In the genomic region with DNA sequence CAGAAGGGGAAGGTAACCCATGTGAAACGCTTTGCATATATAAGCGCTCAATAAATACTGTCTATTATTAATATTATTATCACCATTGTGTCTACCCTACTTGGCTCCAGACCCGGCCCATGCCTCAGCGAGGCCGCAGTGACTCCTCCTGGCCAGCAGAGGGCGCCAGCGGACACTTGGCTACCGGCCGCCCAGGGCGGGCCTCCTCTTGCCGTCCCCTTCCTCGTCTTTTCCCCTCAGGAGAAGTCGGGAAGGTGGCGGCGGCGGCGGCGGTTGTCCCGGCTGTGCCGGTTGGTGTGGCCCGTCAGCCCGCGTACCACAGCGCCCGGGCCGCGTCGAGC, we compare ENCODE assay signal across 1 cellular context.
TF ChIP-seq lines count a peak whose summit lies in the region.

A gene with protein sequence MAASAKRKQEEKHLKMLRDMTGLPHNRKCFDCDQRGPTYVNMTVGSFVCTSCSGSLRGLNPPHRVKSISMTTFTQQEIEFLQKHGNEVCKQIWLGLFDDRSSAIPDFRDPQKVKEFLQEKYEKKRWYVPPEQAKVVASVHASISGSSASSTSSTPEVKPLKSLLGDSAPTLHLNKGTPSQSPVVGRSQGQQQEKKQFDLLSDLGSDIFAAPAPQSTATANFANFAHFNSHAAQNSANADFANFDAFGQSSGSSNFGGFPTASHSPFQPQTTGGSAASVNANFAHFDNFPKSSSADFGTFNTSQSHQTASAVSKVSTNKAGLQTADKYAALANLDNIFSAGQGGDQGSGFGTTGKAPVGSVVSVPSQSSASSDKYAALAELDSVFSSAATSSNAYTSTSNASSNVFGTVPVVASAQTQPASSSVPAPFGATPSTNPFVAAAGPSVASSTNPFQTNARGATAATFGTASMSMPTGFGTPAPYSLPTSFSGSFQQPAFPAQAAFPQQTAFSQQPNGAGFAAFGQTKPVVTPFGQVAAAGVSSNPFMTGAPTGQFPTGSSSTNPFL (plus strand): TSS at position 233 of the 341 bp plus-strand sequence. CDS start 266 bp downstream, outside the sequence.

TF ChIP-seq in HepG2, 621 proteins besides CTCF, POLR2A, EP300 and RAD21 (continued from another document and continues in another):
- TF ChIP-seq RXRA (CRISPR knock-in tag; IDR thresholded peaks at IDR 0.05) (peak; percentile 49), CENPT (CRISPR knock-in tag; IDR thresholded peaks at IDR 0.05; ENCODE audit: low read depth) (0 out of 2 replicates have a peak, but pooled peaks have one; percentile 40), PHF5A (CRISPR knock-in tag; IDR thresholded peaks at IDR 0.05; ENCODE audit: low read depth, unreplicated experiment) (peak; percentile 47), ETV5 (CRISPR knock-in tag; IDR thresholded peaks at IDR 0.05; ENCODE audit: borderline replicate concordance) (peak; percentile 70; the same call in 1 of the 2 replicates), ZNF317 (CRISPR knock-in tag; IDR thresholded peaks at IDR 0.05) (0 out of 2 replicates have a peak, but pooled peaks have one; percentile 45), GFI1 (CRISPR knock-in tag; IDR thresholded peaks at IDR 0.05; ENCODE audit: borderline replicate concordance) (peak; percentile 42; the same call in 1 of the 2 replicates), POLR2AphosphoS5 (IDR thresholded peaks at IDR 0.05; ENCODE audit: low read depth, low read length) (peak; percentile 68), ZNF282 (IDR thresholded peaks at IDR 0.05; ENCODE audit: partially characterized antibody) (no peak), ZNF652 (CRISPR knock-in tag; IDR thresholded peaks at IDR 0.05; ENCODE audit: borderline replicate concordance, low read depth) (no peak), HMG20A (CRISPR knock-in tag; IDR thresholded peaks at IDR 0.05; ENCODE audit: borderline replicate concordance) (no peak), PTBP1 (IDR thresholded peaks at IDR 0.05; ENCODE audit: low read depth, low read length, poor library complexity, severe bottlenecking) (peak; percentile 59), MED13 (CRISPR knock-in tag; IDR thresholded peaks at IDR 0.05) (no peak), HDAC1 (CRISPR knock-in tag; IDR thresholded peaks at IDR 0.05) (peak; percentile 76), ZNF614 (CRISPR knock-in tag; IDR thresholded peaks at IDR 0.05; ENCODE audit: borderline replicate concordance) (peak; percentile 36; the same call in 1 of the 2 replicates), ZSCAN9 (CRISPR knock-in tag; IDR thresholded peaks at IDR 0.05; ENCODE audit: borderline replicate concordance) (peak; percentile 68; the same call in 1 of the 2 replicates), ZBTB38 (CRISPR knock-in tag; IDR thresholded peaks at IDR 0.05) (peak; percentile 61; the same call in 1 of the 2 replicates), ZNF234 (CRISPR knock-in tag; conservative IDR thresholded peaks at IDR 0.05) (no peak), KMT2A (CRISPR knock-in tag; IDR thresholded peaks at IDR 0.05) (peak; percentile 95), EEA1 (CRISPR knock-in tag; IDR thresholded peaks at IDR 0.05; ENCODE audit: borderline replicate concordance) (peak; percentile 61; the same call in 1 of the 2 replicates), ZFP36L2 (CRISPR knock-in tag; IDR thresholded peaks at IDR 0.05) (no peak), FOXA3 (CRISPR knock-in tag; IDR thresholded peaks at IDR 0.05) (0 out of 2 replicates have a peak, but pooled peaks have one; percentile 22), CHCHD3 (CRISPR knock-in tag; IDR thresholded peaks at IDR 0.05) (no peak), AGO2 (optimal IDR thresholded peaks at IDR 0.05; ENCODE audit: low read depth, low read length) (no peak), ZNF205 (CRISPR knock-in tag; IDR thresholded peaks at IDR 0.05) (peak; percentile 77), ZNF782 (CRISPR knock-in tag; IDR thresholded peaks at IDR 0.05; ENCODE audit: borderline replicate concordance) (peak; percentile 64; the same call in 1 of the 2 replicates), ZMAT3 (CRISPR knock-in tag; conservative IDR thresholded peaks at IDR 0.05) (peak; percentile 76), REPIN1 (CRISPR knock-in tag; IDR thresholded peaks at IDR 0.05; ENCODE audit: borderline replicate concordance, low read depth) (peak; percentile 97), ZNF75D (CRISPR knock-in tag; IDR thresholded peaks at IDR 0.05; ENCODE audit: borderline replicate concordance) (no peak)
- TF ChIP-seq, protein P1, sequence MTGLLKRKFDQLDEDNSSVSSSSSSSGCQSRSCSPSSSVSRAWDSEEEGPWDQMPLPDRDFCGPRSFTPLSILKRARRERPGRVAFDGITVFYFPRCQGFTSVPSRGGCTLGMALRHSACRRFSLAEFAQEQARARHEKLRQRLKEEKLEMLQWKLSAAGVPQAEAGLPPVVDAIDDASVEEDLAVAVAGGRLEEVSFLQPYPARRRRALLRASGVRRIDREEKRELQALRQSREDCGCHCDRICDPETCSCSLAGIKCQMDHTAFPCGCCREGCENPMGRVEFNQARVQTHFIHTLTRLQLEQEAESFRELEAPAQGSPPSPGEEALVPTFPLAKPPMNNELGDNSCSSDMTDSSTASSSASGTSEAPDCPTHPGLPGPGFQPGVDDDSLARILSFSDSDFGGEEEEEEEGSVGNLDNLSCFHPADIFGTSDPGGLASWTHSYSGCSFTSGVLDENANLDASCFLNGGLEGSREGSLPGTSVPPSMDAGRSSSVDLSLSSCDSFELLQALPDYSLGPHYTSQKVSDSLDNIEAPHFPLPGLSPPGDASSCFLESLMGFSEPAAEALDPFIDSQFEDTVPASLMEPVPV (CRISPR knock-in tag; IDR thresholded peaks at IDR 0.05): peak; percentile 74; the same call in 1 of the 2 replicates
- TF ChIP-seq, protein P2, sequence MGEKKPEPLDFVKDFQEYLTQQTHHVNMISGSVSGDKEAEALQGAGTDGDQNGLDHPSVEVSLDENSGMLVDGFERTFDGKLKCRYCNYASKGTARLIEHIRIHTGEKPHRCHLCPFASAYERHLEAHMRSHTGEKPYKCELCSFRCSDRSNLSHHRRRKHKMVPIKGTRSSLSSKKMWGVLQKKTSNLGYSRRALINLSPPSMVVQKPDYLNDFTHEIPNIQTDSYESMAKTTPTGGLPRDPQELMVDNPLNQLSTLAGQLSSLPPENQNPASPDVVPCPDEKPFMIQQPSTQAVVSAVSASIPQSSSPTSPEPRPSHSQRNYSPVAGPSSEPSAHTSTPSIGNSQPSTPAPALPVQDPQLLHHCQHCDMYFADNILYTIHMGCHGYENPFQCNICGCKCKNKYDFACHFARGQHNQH (CRISPR knock-in tag; IDR thresholded peaks at IDR 0.05): peak; percentile 80; the same call in 1 of the 2 replicates
- TF ChIP-seq, protein P3, sequence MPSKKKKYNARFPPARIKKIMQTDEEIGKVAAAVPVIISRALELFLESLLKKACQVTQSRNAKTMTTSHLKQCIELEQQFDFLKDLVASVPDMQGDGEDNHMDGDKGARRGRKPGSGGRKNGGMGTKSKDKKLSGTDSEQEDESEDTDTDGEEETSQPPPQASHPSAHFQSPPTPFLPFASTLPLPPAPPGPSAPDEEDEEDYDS (CRISPR knock-in tag; IDR thresholded peaks at IDR 0.05): peak; percentile 69
- TF ChIP-seq, protein P4, sequence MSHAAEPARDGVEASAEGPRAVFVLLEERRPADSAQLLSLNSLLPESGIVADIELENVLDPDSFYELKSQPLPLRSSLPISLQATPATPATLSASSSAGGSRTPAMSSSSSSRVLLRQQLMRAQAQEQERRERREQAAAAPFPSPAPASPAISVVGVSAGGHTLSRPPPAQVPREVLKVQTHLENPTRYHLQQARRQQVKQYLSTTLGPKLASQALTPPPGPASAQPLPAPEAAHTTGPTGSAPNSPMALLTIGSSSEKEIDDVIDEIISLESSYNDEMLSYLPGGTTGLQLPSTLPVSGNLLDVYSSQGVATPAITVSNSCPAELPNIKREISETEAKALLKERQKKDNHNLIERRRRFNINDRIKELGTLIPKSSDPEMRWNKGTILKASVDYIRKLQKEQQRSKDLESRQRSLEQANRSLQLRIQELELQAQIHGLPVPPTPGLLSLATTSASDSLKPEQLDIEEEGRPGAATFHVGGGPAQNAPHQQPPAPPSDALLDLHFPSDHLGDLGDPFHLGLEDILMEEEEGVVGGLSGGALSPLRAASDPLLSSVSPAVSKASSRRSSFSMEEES (CRISPR knock-in tag; IDR thresholded peaks at IDR 0.05): no peak
- TF ChIP-seq, protein P5, sequence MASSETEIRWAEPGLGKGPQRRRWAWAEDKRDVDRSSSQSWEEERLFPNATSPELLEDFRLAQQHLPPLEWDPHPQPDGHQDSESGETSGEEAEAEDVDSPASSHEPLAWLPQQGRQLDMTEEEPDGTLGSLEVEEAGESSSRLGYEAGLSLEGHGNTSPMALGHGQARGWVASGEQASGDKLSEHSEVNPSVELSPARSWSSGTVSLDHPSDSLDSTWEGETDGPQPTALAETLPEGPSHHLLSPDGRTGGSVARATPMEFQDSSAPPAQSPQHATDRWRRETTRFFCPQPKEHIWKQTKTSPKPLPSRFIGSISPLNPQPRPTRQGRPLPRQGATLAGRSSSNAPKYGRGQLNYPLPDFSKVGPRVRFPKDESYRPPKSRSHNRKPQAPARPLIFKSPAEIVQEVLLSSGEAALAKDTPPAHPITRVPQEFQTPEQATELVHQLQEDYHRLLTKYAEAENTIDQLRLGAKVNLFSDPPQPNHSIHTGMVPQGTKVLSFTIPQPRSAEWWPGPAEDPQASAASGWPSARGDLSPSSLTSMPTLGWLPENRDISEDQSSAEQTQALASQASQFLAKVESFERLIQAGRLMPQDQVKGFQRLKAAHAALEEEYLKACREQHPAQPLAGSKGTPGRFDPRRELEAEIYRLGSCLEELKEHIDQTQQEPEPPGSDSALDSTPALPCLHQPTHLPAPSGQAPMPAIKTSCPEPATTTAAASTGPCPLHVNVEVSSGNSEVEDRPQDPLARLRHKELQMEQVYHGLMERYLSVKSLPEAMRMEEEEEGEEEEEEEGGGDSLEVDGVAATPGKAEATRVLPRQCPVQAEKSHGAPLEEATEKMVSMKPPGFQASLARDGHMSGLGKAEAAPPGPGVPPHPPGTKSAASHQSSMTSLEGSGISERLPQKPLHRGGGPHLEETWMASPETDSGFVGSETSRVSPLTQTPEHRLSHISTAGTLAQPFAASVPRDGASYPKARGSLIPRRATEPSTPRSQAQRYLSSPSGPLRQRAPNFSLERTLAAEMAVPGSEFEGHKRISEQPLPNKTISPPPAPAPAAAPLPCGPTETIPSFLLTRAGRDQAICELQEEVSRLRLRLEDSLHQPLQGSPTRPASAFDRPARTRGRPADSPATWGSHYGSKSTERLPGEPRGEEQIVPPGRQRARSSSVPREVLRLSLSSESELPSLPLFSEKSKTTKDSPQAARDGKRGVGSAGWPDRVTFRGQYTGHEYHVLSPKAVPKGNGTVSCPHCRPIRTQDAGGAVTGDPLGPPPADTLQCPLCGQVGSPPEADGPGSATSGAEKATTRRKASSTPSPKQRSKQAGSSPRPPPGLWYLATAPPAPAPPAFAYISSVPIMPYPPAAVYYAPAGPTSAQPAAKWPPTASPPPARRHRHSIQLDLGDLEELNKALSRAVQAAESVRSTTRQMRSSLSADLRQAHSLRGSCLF (CRISPR knock-in tag; IDR thresholded peaks at IDR 0.05; ENCODE audit: borderline replicate concordance): no peak
- TF ChIP-seq, protein P6, sequence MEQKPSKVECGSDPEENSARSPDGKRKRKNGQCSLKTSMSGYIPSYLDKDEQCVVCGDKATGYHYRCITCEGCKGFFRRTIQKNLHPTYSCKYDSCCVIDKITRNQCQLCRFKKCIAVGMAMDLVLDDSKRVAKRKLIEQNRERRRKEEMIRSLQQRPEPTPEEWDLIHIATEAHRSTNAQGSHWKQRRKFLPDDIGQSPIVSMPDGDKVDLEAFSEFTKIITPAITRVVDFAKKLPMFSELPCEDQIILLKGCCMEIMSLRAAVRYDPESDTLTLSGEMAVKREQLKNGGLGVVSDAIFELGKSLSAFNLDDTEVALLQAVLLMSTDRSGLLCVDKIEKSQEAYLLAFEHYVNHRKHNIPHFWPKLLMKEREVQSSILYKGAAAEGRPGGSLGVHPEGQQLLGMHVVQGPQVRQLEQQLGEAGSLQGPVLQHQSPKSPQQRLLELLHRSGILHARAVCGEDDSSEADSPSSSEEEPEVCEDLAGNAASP (CRISPR knock-in tag; IDR thresholded peaks at IDR 0.05; ENCODE audit: borderline replicate concordance): peak; percentile 63; the same call in 1 of the 2 replicates
- TF ChIP-seq, protein P7, sequence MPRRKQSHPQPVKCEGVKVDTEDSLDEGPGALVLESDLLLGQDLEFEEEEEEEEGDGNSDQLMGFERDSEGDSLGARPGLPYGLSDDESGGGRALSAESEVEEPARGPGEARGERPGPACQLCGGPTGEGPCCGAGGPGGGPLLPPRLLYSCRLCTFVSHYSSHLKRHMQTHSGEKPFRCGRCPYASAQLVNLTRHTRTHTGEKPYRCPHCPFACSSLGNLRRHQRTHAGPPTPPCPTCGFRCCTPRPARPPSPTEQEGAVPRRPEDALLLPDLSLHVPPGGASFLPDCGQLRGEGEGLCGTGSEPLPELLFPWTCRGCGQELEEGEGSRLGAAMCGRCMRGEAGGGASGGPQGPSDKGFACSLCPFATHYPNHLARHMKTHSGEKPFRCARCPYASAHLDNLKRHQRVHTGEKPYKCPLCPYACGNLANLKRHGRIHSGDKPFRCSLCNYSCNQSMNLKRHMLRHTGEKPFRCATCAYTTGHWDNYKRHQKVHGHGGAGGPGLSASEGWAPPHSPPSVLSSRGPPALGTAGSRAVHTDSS (CRISPR knock-in tag; conservative IDR thresholded peaks at IDR 0.05): no peak
- TF ChIP-seq, protein P8, sequence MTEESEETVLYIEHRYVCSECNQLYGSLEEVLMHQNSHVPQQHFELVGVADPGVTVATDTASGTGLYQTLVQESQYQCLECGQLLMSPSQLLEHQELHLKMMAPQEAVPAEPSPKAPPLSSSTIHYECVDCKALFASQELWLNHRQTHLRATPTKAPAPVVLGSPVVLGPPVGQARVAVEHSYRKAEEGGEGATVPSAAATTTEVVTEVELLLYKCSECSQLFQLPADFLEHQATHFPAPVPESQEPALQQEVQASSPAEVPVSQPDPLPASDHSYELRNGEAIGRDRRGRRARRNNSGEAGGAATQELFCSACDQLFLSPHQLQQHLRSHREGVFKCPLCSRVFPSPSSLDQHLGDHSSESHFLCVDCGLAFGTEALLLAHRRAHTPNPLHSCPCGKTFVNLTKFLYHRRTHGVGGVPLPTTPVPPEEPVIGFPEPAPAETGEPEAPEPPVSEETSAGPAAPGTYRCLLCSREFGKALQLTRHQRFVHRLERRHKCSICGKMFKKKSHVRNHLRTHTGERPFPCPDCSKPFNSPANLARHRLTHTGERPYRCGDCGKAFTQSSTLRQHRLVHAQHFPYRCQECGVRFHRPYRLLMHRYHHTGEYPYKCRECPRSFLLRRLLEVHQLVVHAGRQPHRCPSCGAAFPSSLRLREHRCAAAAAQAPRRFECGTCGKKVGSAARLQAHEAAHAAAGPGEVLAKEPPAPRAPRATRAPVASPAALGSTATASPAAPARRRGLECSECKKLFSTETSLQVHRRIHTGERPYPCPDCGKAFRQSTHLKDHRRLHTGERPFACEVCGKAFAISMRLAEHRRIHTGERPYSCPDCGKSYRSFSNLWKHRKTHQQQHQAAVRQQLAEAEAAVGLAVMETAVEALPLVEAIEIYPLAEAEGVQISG (CRISPR knock-in tag; IDR thresholded peaks at IDR 0.05): peak; percentile 99
